In the genomic region with DNA sequence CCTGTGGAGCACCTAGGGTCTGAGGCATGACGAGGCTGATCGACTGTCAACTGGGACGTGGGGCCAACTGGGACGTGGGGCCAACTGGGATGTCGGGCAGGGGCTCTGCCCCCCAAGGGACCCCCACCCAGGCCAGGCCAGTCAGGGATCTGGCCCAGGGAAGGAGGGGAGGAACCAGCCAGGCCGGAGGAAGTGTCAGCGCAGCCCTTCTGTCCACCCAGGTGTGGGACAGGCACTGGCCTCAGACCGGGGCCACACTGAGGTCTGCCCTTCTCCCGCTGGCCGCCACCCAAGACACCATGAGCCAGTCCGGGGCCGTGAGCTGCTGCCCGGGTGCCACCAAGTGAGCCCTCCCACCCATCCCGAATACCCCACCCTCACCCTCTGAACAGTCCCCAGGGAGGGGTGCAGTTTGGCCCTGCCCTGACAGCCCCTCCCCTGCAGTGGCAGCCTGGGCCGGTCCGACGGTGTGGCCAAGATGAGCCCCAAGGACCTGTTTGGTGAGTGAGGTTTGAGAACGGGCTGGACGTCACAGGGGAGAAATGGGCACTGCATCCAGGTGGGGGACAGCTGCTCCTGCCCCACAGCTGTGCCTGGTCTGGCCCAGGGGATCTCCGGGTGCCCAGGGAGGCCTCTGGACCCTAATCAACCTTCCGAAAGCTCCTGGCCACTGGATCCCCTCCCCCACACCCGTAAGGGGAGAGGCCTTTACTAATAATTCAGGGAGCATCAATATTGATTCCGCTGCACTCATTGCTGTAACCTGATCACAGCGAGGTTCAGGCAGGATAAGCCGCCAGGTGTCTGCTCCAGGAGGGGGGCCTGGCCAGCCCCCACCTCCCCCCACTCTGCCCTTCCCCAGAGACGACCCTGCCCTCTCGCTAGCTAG, we compare ENCODE assay signal across 16 cellular contexts. TPM values are rescaled to one million over a fixed set of nuclear protein-coding genes. Genes with fewer than 3 reads are reported as not detected.
DNase-seq lines count a peak whose midpoint lies in the region; ATAC-seq and TF ChIP-seq lines count a peak whose summit lies in the region.
"Had no signal": no experiment of that assay in that cellular context is flagged by ENCODE, and none has a peak within 500 bp of the region (broad histone marks: within the 10 kb centered on the region; RNA-seq: fewer than 3 reads in every experiment).

No MANE protein-coding gene starts in this region.

- TF ChIP-seq CTCF in breast epithelium (IDR thresholded peaks at IDR 0.05) = no peak
- TF ChIP-seq CTCF in MCF 10A (IDR thresholded peaks at IDR 0.05; ENCODE audit: unreplicated experiment) = no peak
- no peak for TF ChIP-seq CTCF in vagina (IDR thresholded peaks at IDR 0.05)

- TF ChIP-seq POLR2A in breast epithelium (IDR thresholded peaks at IDR 0.05) (no peak), vagina (IDR thresholded peaks at IDR 0.05) (no peak)

- H3K4me3 ChIP-seq in breast epithelium (peak overlapping the region in 1 of 3 donors; percentile 56), iPS-15b (ENCODE audit: low read depth, low read length) (no peak overlapping the region), vagina (no peak overlapping the region)
- H3K4me3 ChIP-seq: smooth muscle cell had no signal

- H3K4me3 Mint-ChIP-seq in MCF 10A (ENCODE audit: unreplicated experiment) = no peak overlapping the region
- H3K4me3 Mint-ChIP-seq: activated naive CD8-positive, alpha-beta T cell treated with anti-CD3 and anti-CD28 coated beads, Interleukin-2, amount 10 ng/mL, durations not matched to agents 7 days and 5 days; H9 had no signal

- H3K27me3 Mint-ChIP-seq in MCF 10A (ENCODE audit: insufficient read depth, unreplicated experiment) = no peaks in the 10 kb centered on the region

- peaks cover 20% of the 10 kb centered on the region for H3K4me1 Mint-ChIP-seq in MCF 10A (ENCODE audit: insufficient read depth, unreplicated experiment)

- POLR2A ChIA-PET in MCF 10A (lab: Yijun Ruan, JAX) = no interaction called here

- CTCF ChIA-PET in MCF 10A (lab: Yijun Ruan, JAX) = interaction anchor here (0.6 to 0.9 kb wide), 4 partner anchors 10 to 35 kb away, joined by 3 to 5 read pairs (median 3); no protein-coding TSS in a partner anchor

- no TSS peak for BruUV-seq in MCF 10A (replicated peaks; lab: Mats Ljungman, UMichigan)

- H3K27ac ChIP-seq in breast epithelium (peak overlapping the region; percentile 93 to 96), vagina (peak overlapping the region; percentile 74), substantia nigra (ENCODE audit: low read depth, low read length, poor library complexity, severe bottlenecking) (no peak overlapping the region)

- intact Hi-C loops in breast epithelium (cut with DNase I; ENCODE audit: low total_unique reads) = no loop called here
- intact Hi-C loops in MCF 10A (cut with micrococcal nuclease) = no loop called here
- intact Hi-C loops in vagina (cut with DNase I) = no loop called here

- ATAC-seq in GM18868 (IDR thresholded peaks at IDR 0.05; ENCODE audit: unreplicated experiment) = no peak
- ATAC-seq: pancreas had no signal

- no peaks in the 10 kb centered on the region for H3K9me3 Mint-ChIP-seq in MCF 10A (ENCODE audit: unreplicated experiment)
- H3K9me3 Mint-ChIP-seq: activated naive CD8-positive, alpha-beta T cell treated with anti-CD3 and anti-CD28 coated beads, Interleukin-2, amount 10 ng/mL, durations not matched to agents 7 days and 5 days; H9 had no signal

- H3K36me3 ChIP-seq in breast epithelium = no peaks in the 10 kb centered on the region
- peaks cover 11% of the 10 kb centered on the region for H3K36me3 ChIP-seq in iPS-15b (ENCODE audit: control insufficient read depth, insufficient read depth, low read length)
- no peaks in the 10 kb centered on the region for H3K36me3 ChIP-seq in vagina
- H3K36me3 ChIP-seq: pancreas had no signal

- DNase-seq in breast epithelium (ENCODE audit: low spot score in 2 of 2) (no peak), MCF 10A (ENCODE audit: unreplicated experiment) (no peak), vagina (ENCODE audit: extremely low spot score in 2 of 2) (no peak), substantia nigra (lab: John Stamatoyannopoulos, UW) (no peak)
- DNase-seq: activated naive CD8-positive, alpha-beta T cell treated with anti-CD3 and anti-CD28 coated beads, Interleukin-2, amount 10 ng/mL, durations not matched to agents 7 days and 5 days; activated T-cell treated with anti-CD3 and anti-CD28 coated beads for 4 hours; Calu3; central memory CD4-positive, alpha-beta T cell; KG1; NCI-H524; RPMI8226 had no signal

- peak overlapping the region; percentile 54 for H3K9ac ChIP-seq in iPS-15b (ENCODE audit: low read depth, low read length)

- H3K36me3 Mint-ChIP-seq in MCF 10A (ENCODE audit: insufficient read depth, unreplicated experiment) = peaks cover 53% of the 10 kb centered on the region
- H3K36me3 Mint-ChIP-seq: activated naive CD8-positive, alpha-beta T cell treated with anti-CD3 and anti-CD28 coated beads, Interleukin-2, amount 10 ng/mL, durations not matched to agents 7 days and 5 days had no signal

- H3K27ac Mint-ChIP-seq in MCF 10A (ENCODE audit: low read depth, unreplicated experiment) = no peak overlapping the region
- H3K27ac Mint-ChIP-seq: activated naive CD8-positive, alpha-beta T cell treated with anti-CD3 and anti-CD28 coated beads, Interleukin-2, amount 10 ng/mL, durations not matched to agents 7 days and 5 days; H9 had no signal

- H3K9me3 ChIP-seq in breast epithelium (no peaks in the 10 kb centered on the region), iPS-15b (ENCODE audit: control insufficient read depth, insufficient read depth, low read length) (no peaks in the 10 kb centered on the region), vagina (no peaks in the 10 kb centered on the region)
- H3K9me3 ChIP-seq: pancreas had no signal

- H3K27me3 ChIP-seq in breast epithelium (no peaks in the 10 kb centered on the region), iPS-15b (ENCODE audit: control insufficient read depth, insufficient read depth, low read length) (no peaks in the 10 kb centered on the region), vagina (no peaks in the 10 kb centered on the region)
- H3K27me3 ChIP-seq: pancreas had no signal

- H3K4me1 ChIP-seq in breast epithelium = peaks cover 5 to 15% of the 10 kb centered on the region in 2 donors
- H3K4me1 ChIP-seq in iPS-15b (ENCODE audit: control insufficient read depth, insufficient read depth, low read length) = peaks cover 4% of the 10 kb centered on the region
- peaks cover 40% of the 10 kb centered on the region for H3K4me1 ChIP-seq in vagina

RNA-seq across cellular contexts. Expression of a gene that starts 3.3 kb away (rescaled TPM):
- total RNA-seq in breast epithelium (100 to 1,000 TPM in 2 of 3 donors, 1 to 10 TPM in 1; 6.1 to 151 (median 115) TPM), MCF 10A (2022) (109 and 119 TPM in 2 replicates), vagina (195 TPM)

RNA-seq across cellular contexts. Expression of a gene that starts 13.7 kb away (rescaled TPM):
- 10 to 100 TPM; 25.9 to 51.8 (median 29.1) TPM for total RNA-seq in breast epithelium
- total RNA-seq in MCF 10A (2022) = 12.2 and 12.8 TPM in 2 replicates
- 12.8 TPM for total RNA-seq in vagina

RNA-seq across cellular contexts. Expression of a gene that starts 14.3 kb away (rescaled TPM):
- total RNA-seq in breast epithelium = 10 to 100 TPM; 25.3 to 42.6 (median 39.8) TPM
- 46.8 and 54.1 TPM in 2 replicates for total RNA-seq in MCF 10A (2022)
- total RNA-seq in vagina = 33.6 TPM

RNA-seq across cellular contexts. Expression of a gene that starts 37.9 kb away (rescaled TPM):
- 100 to 1,000 TPM; 137 to 239 (median 141) TPM for total RNA-seq in breast epithelium
- total RNA-seq in MCF 10A (2022) = 93.8 and 137 TPM in 2 replicates
- 158 TPM for total RNA-seq in vagina
